ENCODE assay signal across 1 cellular context in genomic region chr2:129891341-129892320, GRCh38.
TF ChIP-seq lines count a peak whose summit lies in the region.

No MANE protein-coding gene starts in this region.

TF ChIP-seq in WTC11, 78 proteins besides CTCF, POLR2A, EP300 and RAD21 (continued from another document):
- TF ChIP-seq, protein P1, sequence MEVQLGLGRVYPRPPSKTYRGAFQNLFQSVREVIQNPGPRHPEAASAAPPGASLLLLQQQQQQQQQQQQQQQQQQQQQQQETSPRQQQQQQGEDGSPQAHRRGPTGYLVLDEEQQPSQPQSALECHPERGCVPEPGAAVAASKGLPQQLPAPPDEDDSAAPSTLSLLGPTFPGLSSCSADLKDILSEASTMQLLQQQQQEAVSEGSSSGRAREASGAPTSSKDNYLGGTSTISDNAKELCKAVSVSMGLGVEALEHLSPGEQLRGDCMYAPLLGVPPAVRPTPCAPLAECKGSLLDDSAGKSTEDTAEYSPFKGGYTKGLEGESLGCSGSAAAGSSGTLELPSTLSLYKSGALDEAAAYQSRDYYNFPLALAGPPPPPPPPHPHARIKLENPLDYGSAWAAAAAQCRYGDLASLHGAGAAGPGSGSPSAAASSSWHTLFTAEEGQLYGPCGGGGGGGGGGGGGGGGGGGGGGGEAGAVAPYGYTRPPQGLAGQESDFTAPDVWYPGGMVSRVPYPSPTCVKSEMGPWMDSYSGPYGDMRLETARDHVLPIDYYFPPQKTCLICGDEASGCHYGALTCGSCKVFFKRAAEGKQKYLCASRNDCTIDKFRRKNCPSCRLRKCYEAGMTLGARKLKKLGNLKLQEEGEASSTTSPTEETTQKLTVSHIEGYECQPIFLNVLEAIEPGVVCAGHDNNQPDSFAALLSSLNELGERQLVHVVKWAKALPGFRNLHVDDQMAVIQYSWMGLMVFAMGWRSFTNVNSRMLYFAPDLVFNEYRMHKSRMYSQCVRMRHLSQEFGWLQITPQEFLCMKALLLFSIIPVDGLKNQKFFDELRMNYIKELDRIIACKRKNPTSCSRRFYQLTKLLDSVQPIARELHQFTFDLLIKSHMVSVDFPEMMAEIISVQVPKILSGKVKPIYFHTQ (CRISPR knock-in tag; IDR thresholded peaks at IDR 0.05) = no peak
- TF ChIP-seq ERG (CRISPR knock-in tag; IDR thresholded peaks at IDR 0.05) (no peak), ZNF232 (CRISPR knock-in tag; IDR thresholded peaks at IDR 0.05) (no peak), STAT6 (CRISPR knock-in tag; conservative IDR thresholded peaks at IDR 0.05; ENCODE audit: low read depth) (no peak), ZNF423 (CRISPR knock-in tag; IDR thresholded peaks at IDR 0.05) (no peak), RELA (CRISPR knock-in tag; IDR thresholded peaks at IDR 0.05; ENCODE audit: borderline replicate concordance) (no peak), SMAD4 (CRISPR knock-in tag; IDR thresholded peaks at IDR 0.05) (no peak), ZSCAN18 (CRISPR knock-in tag; IDR thresholded peaks at IDR 0.05) (no peak), ZNF396 (CRISPR knock-in tag; IDR thresholded peaks at IDR 0.05; ENCODE audit: borderline replicate concordance) (no peak)
- TF ChIP-seq, protein P2, sequence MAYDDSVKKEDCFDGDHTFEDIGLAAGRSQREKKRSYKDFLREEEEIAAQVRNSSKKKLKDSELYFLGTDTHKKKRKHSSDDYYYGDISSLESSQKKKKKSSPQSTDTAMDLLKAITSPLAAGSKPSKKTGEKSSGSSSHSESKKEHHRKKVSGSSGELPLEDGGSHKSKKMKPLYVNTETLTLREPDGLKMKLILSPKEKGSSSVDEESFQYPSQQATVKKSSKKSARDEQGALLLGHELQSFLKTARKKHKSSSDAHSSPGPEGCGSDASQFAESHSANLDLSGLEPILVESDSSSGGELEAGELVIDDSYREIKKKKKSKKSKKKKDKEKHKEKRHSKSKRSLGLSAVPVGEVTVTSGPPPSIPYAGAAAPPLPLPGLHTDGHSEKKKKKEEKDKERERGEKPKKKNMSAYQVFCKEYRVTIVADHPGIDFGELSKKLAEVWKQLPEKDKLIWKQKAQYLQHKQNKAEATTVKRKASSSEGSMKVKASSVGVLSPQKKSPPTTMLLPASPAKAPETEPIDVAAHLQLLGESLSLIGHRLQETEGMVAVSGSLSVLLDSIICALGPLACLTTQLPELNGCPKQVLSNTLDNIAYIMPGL (CRISPR knock-in tag; IDR thresholded peaks at IDR 0.05) = no peak
- TF ChIP-seq, protein P3, sequence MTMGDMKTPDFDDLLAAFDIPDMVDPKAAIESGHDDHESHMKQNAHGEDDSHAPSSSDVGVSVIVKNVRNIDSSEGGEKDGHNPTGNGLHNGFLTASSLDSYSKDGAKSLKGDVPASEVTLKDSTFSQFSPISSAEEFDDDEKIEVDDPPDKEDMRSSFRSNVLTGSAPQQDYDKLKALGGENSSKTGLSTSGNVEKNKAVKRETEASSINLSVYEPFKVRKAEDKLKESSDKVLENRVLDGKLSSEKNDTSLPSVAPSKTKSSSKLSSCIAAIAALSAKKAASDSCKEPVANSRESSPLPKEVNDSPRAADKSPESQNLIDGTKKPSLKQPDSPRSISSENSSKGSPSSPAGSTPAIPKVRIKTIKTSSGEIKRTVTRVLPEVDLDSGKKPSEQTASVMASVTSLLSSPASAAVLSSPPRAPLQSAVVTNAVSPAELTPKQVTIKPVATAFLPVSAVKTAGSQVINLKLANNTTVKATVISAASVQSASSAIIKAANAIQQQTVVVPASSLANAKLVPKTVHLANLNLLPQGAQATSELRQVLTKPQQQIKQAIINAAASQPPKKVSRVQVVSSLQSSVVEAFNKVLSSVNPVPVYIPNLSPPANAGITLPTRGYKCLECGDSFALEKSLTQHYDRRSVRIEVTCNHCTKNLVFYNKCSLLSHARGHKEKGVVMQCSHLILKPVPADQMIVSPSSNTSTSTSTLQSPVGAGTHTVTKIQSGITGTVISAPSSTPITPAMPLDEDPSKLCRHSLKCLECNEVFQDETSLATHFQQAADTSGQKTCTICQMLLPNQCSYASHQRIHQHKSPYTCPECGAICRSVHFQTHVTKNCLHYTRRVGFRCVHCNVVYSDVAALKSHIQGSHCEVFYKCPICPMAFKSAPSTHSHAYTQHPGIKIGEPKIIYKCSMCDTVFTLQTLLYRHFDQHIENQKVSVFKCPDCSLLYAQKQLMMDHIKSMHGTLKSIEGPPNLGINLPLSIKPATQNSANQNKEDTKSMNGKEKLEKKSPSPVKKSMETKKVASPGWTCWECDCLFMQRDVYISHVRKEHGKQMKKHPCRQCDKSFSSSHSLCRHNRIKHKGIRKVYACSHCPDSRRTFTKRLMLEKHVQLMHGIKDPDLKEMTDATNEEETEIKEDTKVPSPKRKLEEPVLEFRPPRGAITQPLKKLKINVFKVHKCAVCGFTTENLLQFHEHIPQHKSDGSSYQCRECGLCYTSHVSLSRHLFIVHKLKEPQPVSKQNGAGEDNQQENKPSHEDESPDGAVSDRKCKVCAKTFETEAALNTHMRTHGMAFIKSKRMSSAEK (CRISPR knock-in tag; IDR thresholded peaks at IDR 0.05; ENCODE audit: borderline replicate concordance) = no peak
TF ChIP-seq in WTC11: peak in this region for 0.
